ENCODE assay signal across 3 cellular contexts in genomic region chr15:79113831-79114230, GRCh38.
"Had no signal": no experiment of that assay in that cellular context is flagged by ENCODE, and none has a peak within 500 bp of the region (broad histone marks: within the 10 kb centered on the region; RNA-seq: fewer than 3 reads in every experiment).

No MANE protein-coding gene starts in this region.

- ATAC-seq: GM12878 had no signal

- DNase-seq: GDM1, GF-D8 had no signal

- H3K4me3 ChIP-seq: GM12878 had no signal
